14 cellular contexts compared by ENCODE assay signal in the genomic region with DNA sequence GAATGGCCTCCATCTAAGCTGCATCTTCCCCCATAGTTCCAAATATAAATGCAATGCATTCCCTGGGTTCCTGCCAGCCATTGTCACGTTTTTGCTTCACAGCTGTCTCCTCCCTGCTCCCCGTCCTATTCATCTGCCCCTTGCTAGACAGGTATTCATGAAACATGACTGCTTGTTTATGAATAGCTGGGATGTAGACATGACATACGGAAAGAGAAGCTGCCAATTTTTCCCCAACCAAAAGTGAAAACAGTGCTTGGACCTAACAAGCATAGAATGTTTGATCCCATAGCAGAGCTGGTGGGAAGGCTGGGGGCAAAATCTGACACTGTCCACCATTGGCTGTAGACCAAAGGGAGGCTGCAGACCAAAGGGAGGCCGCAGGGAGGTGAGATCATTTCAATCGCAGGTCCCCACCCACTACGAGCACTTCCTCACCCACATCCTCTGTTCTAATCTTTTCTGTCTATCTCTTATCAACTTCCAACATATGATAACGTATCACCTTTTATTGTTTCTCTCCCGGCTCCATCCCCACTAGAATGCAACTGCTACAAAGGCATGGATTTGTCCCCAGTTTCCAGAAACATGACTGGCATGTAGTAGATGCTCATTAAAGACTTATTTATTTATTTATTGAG. TPM values are rescaled to one million over a fixed set of nuclear protein-coding genes. Genes with fewer than 3 reads are reported as not detected.
DNase-seq lines count a peak whose midpoint lies in the region; ATAC-seq, FAIRE-seq and TF ChIP-seq lines count a peak whose summit lies in the region.
"Had no signal": no experiment of that assay in that cellular context is flagged by ENCODE, and none has a peak within 500 bp of the region (broad histone marks: within the 10 kb centered on the region; RNA-seq: fewer than 3 reads in every experiment).

No MANE protein-coding gene starts in this region.

- H3K9ac ChIP-seq in K562 (ENCODE audit: insufficient read depth in 1 of 2, low read depth in 2 of 2, low read length in 2 of 2) (no peak overlapping the region), neuronal stem cell (ENCODE audit: low read depth, low read length, poor library complexity) (no peak overlapping the region)

- H2AFZ ChIP-seq in K562 (ENCODE audit: low read depth, low read length) (peak overlapping the region; percentile 85), neuronal stem cell (ENCODE audit: low read length) (peak overlapping the region; percentile 69)

- no peaks in the 10 kb centered on the region for H4K20me1 ChIP-seq in K562 (replicated peaks; ENCODE audit: control insufficient read depth, insufficient read depth, low read length)

- no peak overlapping the region for H2BK12ac ChIP-seq in neuronal stem cell (ENCODE audit: low read length)

- in situ Hi-C loops in K562 (cut with MboI): no loop called here

- H3K9me3 ChIP-seq in K562 (replicated peaks; ENCODE audit: control insufficient read depth, insufficient read depth, low read depth, low read length): no peaks in the 10 kb centered on the region
- H3K9me3 ChIP-seq in neuronal stem cell (replicated peaks in 1 of 2; ENCODE audit: control insufficient read depth in 2 of 2, insufficient read depth in 1 of 2, low read depth in 1 of 2, low read length in 2 of 2): no peaks in the 10 kb centered on the region
- H3K9me3 ChIP-seq: A549 had no signal

- no peak for TF ChIP-seq RAD21 in K562 (CRISPR knock-in tag; conservative IDR thresholded peaks at IDR 0.05 in 1 of 2, IDR thresholded peaks at IDR 0.05 in 1 of 2)

- H3K27me3 ChIP-seq in K562 (ENCODE audit: control insufficient read depth in 2 of 2, insufficient read depth in 2 of 2, low read length in 2 of 2): no peaks in the 10 kb centered on the region
- H3K27me3 ChIP-seq in neuronal stem cell (ENCODE audit: control insufficient read depth in 3 of 3, insufficient read depth in 3 of 3, low read depth in 1 of 3, low read length in 3 of 3): no peaks in the 10 kb centered on the region
- peaks cover 0 to 28% (median 2%) of the 10 kb centered on the region in 45 donors for H3K27me3 ChIP-seq in dorsolateral prefrontal cortex

- POLR2A ChIA-PET in K562 (lab: Yijun Ruan, JAX): interaction anchor here (0.6 kb wide), 1 partner anchor 753 kb away, joined by 3 read pairs; no protein-coding TSS in a partner anchor

- H4K8ac ChIP-seq in neuronal stem cell (ENCODE audit: low read depth, low read length): no peak overlapping the region

- no peak overlapping the region for H2AK5ac ChIP-seq in neuronal stem cell (ENCODE audit: low read depth, low read length)

- no peak for FAIRE-seq in K562 (lab: Jason Lieb, UNC)

- BruUV-seq in K562 (replicated peaks; lab: Mats Ljungman, UMichigan): no TSS peak

- no peak overlapping the region for H4K91ac ChIP-seq in neuronal stem cell (ENCODE audit: low read depth, low read length, poor library complexity)

- H3K36me3 ChIP-seq in K562 (ENCODE audit: control insufficient read depth, insufficient read depth, low read length) (no peaks in the 10 kb centered on the region), neuronal stem cell (replicated peaks in 1 of 2; ENCODE audit: control insufficient read depth in 2 of 2, insufficient read depth in 2 of 2, low read length in 2 of 2) (no peaks in the 10 kb centered on the region)

- H3K14ac ChIP-seq in neuronal stem cell (ENCODE audit: low read length): no peak overlapping the region

- no peak for ATAC-seq in K562

- no peaks in the 10 kb centered on the region for H3K79me1 ChIP-seq in neuronal stem cell (ENCODE audit: low read depth, low read length)

- 32% methylated on average over 8 of the region's 8 CpGs for WGBS in K562 (ENCODE audit: insufficient coverage, low coverage, missing lambda C conversion rate)
- no CpG with 5 or more reads among the region's 8 CpGs for WGBS in neuronal stem cell (ENCODE audit: extremely low coverage in 2 of 2, insufficient read length in 2 of 2, insufficient replicate concordance in 1 of 2), 2 donors

- H3K4me2 ChIP-seq in K562 (ENCODE audit: insufficient read depth, low read length) (no peak overlapping the region), neuronal stem cell (ENCODE audit: insufficient read depth, low read length, poor library complexity, severe bottlenecking) (no peak overlapping the region)

- intact Hi-C loops in K562 (cut with micrococcal nuclease): no loop called here
- intact Hi-C loops in dorsolateral prefrontal cortex (cut with DNase I): no loop called here

- peak; percentile 56 for DNase-seq in Jurkat, Clone E6-1 (ENCODE audit: low read depth, low spot score)
- DNase-seq in K562 (ENCODE audit: extremely low read depth in 1 of 4, low spot score in 3 of 4) (no peak), fibroblast of the aortic adventitia (ENCODE audit: low read depth) (peak; percentile 15), neuronal stem cell (ENCODE audit: low spot score) (no peak), SKM-1 treated with dmso at 0.1 percent for 144 hours (lab: John Stamatoyannopoulos, UW; ENCODE audit: unreplicated experiment) (no peak), dorsolateral prefrontal cortex (no peak), NCI-H2029 treated with DMSO at 0.1 percent for 48 hours (lab: John Stamatoyannopoulos, UW) (no peak)
- DNase-seq: C1 segment of cervical spinal cord, COR-L47, NCI-H1105, NCI-H1694, NCI-H345, SHP77 had no signal

- no peak overlapping the region for H2BK120ac ChIP-seq in neuronal stem cell (ENCODE audit: low read depth, low read length)

- H2BK5ac ChIP-seq in neuronal stem cell (ENCODE audit: low read length): no peak overlapping the region

- H3K79me2 ChIP-seq in K562 (ENCODE audit: control insufficient read depth, insufficient read depth, low read length): no peaks in the 10 kb centered on the region

- no peak overlapping the region for H3K18ac ChIP-seq in neuronal stem cell (ENCODE audit: low read length)

- TF ChIP-seq CTCF in K562 (IDR thresholded peaks at IDR 0.05 in 2 of 3, conservative IDR thresholded peaks at IDR 0.05 in 1 of 3; ENCODE audit: insufficient read depth in 2 of 3, low read depth in 1 of 3, low read length in 3 of 3): no peak
- no peak for TF ChIP-seq CTCF in fibroblast of the aortic adventitia (IDR thresholded peaks at IDR 0.05; ENCODE audit: insufficient read depth, low read length)
- no peak for TF ChIP-seq CTCF in dorsolateral prefrontal cortex (IDR thresholded peaks at IDR 0.05 in 54 of 56, conservative IDR thresholded peaks at IDR 0.05 in 2 of 56; ENCODE audit: low read depth in 1 of 56, partially characterized antibody in 56 of 56)

- H3K4ac ChIP-seq in neuronal stem cell (ENCODE audit: low read length): no peak overlapping the region

- H3K9me1 ChIP-seq in K562 (ENCODE audit: control insufficient read depth, insufficient read depth, low read length): no peaks in the 10 kb centered on the region

- no peak for TF ChIP-seq POLR2A in K562 (conservative IDR thresholded peaks at IDR 0.05)

- CTCF ChIA-PET in K562 (lab: Yijun Ruan, JAX; ENCODE audit: low intra/inter-chr PET ratio): no interaction called here

- no peak for TF ChIP-seq EP300 in K562 (IDR thresholded peaks at IDR 0.05; ENCODE audit: low read length)

- H3K4me1 ChIP-seq in K562 (replicated peaks in 1 of 2; ENCODE audit: control insufficient read depth in 2 of 2, insufficient read depth in 2 of 2, low read length in 2 of 2): peaks cover 0 to 8% of the 10 kb centered on the region in 2 experiments; a peak in 3 of 5 replicates
- no peaks in the 10 kb centered on the region for H3K4me1 ChIP-seq in neuronal stem cell (ENCODE audit: control insufficient read depth in 2 of 2, insufficient read depth in 1 of 2, low read depth in 1 of 2, low read length in 2 of 2)
- H3K4me1 ChIP-seq: A549 had no signal

- H3K27ac ChIP-seq in K562 (ENCODE audit: extremely low read depth, low read depth, low read length) (no peak overlapping the region), neuronal stem cell (replicated peaks; ENCODE audit: low read length) (no peak overlapping the region), dorsolateral prefrontal cortex (no peak overlapping the region)
- H3K27ac ChIP-seq: A549 had no signal

- H3K23ac ChIP-seq in neuronal stem cell (ENCODE audit: low read depth, low read length, poor library complexity): no peak overlapping the region

- no peak overlapping the region for H3K4me3 ChIP-seq in Jurkat, Clone E6-1 (ENCODE audit: low read length)
- H3K4me3 ChIP-seq in K562: no peak overlapping the region
- H3K4me3 ChIP-seq in fibroblast of the aortic adventitia (ENCODE audit: low read depth, low read length): no peak overlapping the region
- H3K4me3 ChIP-seq in neuronal stem cell (ENCODE audit: low read length in 2 of 2): no peak overlapping the region
- no peak overlapping the region for H3K4me3 ChIP-seq in dorsolateral prefrontal cortex
- H3K4me3 ChIP-seq: A549 had no signal

- no peak overlapping the region for H2BK15ac ChIP-seq in neuronal stem cell (ENCODE audit: low read length)

TF ChIP-seq in K562, 482 proteins besides CTCF, POLR2A, EP300 and RAD21:
- TF ChIP-seq MTF1 (CRISPR knock-in tag; IDR thresholded peaks at IDR 0.05; ENCODE audit: borderline replicate concordance): no peak
- TF ChIP-seq RHOXF2B (CRISPR knock-in tag; conservative IDR thresholded peaks at IDR 0.05): no peak

RNA-seq across cellular contexts. Expression of a gene that starts 8.5 kb away (rescaled TPM):
- not detected for polyA plus RNA-seq in Jurkat, Clone E6-1 (2012; ENCODE audit: insufficient read depth, insufficient read length)
- 3.2 and 3.6 TPM in 2 replicates for total RNA-seq in K562 (2011; cell fraction: chromatin; rRNA removed; ENCODE audit: low replicate concordance)
- 1.7 and 3.2 TPM in 2 replicates for total RNA-seq in K562 (2011; cell fraction: nucleolus; rRNA removed)
- total RNA-seq in K562 (2011; cell fraction: nucleoplasm; rRNA removed): 3.2 and 3.4 TPM in 2 replicates
- total RNA-seq in K562 (2014; rRNA removed): 2.6 and 2.9 TPM in 2 replicates
- total RNA-seq in K562 (2014; rRNA removed; fragmentation: Illumina TruSeq; extraction: Trizol): 2.0 and 2.3 TPM in 2 replicates
- 2.6 and 2.7 TPM in 2 replicates for total RNA-seq in K562 (2015; rRNA removed; fragmentation: Illumina TruSeq; extraction: Trizol)
- total RNA-seq in K562 (2021): 3.8 and 4.4 TPM in 2 replicates
- polyA plus RNA-seq in K562 (2011; rRNA removed): 3.6 and 5.6 TPM in 2 replicates
- polyA plus RNA-seq in K562 (2011; cell fraction: cytosol; rRNA removed): 4.7 and 5.5 TPM in 2 replicates
- polyA plus RNA-seq in K562 (2011; cell fraction: nucleus; rRNA removed): 3.3 and 4.6 TPM in 2 replicates
- polyA plus RNA-seq in K562 (2012): 9.1 and 12.6 TPM in 2 replicates
- 3.8 and 4.0 TPM in 2 replicates for polyA plus RNA-seq in K562 (2014; fragmentation: Illumina TruSeq; extraction: Trizol)
- polyA plus RNA-seq in K562 (2014; fragmentation: Nextera tagmentation; extraction: Ambion mirVana): 1 to 10 TPM in 1 of 2 experiments, under 1 TPM in 1; 0.24 to 1.4 TPM
- 3.4 and 3.7 TPM in 2 replicates for polyA plus RNA-seq in K562 (2014; rRNA removed)
- 4.0 and 5.5 TPM in 2 replicates for polyA minus RNA-seq in K562 (2011; rRNA and poly(A)+ RNA removed)
- 3.6 and 6.0 TPM in 2 replicates for polyA minus RNA-seq in K562 (2011; cell fraction: cytosol; rRNA and poly(A)+ RNA removed)
- 1.5 and 2.8 TPM in 2 replicates for polyA minus RNA-seq in K562 (2011; cell fraction: nucleus; rRNA and poly(A)+ RNA removed)
- total RNA-seq in fibroblast of the aortic adventitia (ENCODE audit: low replicate concordance): 1.1 and 4.3 TPM in 2 replicates
- 37.5 TPM for polyA plus RNA-seq in neuronal stem cell (2013, experiment 1 of 2)
- 34.3 TPM for polyA plus RNA-seq in neuronal stem cell (2013, experiment 2 of 2)
- total RNA-seq in dorsolateral prefrontal cortex: 10 to 100 TPM in 107 of 120 experiments, 1 to 10 TPM in 13; 6.0 to 38.1 (median 14.5) TPM

Comparison
In these comparisons a context has a peak if more than half of its experiments do, and no peak if none do; other contexts are left out.
1. DNase-seq: peak in Jurkat, Clone E6-1 (single experiment) and fibroblast of the aortic adventitia (single experiment); none in K562 (0 of 4), neuronal stem cell (single experiment), SKM-1 treated with dmso at 0.1 percent for 144 hours (single experiment), dorsolateral prefrontal cortex (0 of 10) and NCI-H2029 treated with DMSO at 0.1 percent for 48 hours (single experiment).